Comparison of ENCODE assay signal across 8 cellular contexts in genomic region chr3:23915537-23916108, GRCh38. TPM values are rescaled to one million over a fixed set of nuclear protein-coding genes. Genes with fewer than 3 reads are reported as not detected.
DNase-seq lines count a peak whose midpoint lies in the region; ATAC-seq and TF ChIP-seq lines count a peak whose summit lies in the region.

No MANE protein-coding gene starts in this region.

- no peaks in the 10 kb centered on the region for H3K27me3 Mint-ChIP-seq in MCF 10A (ENCODE audit: insufficient read depth, unreplicated experiment)

- intact Hi-C loops in MCF 10A (cut with micrococcal nuclease), result loop anchor here (5.0 kb wide), 1 partner anchor 77 kb away; no protein-coding TSS in a partner anchor

- peak overlapping the region; percentile 76 for H3K27ac Mint-ChIP-seq in MCF 10A (ENCODE audit: low read depth, unreplicated experiment)

- DNase-seq in NB4 (ENCODE audit: low read depth) (peak; percentile 37), MCF 10A (ENCODE audit: unreplicated experiment) (no peak), mesendoderm (no peak), NCI-H2081 treated with DMSO at 0.1 percent for 48 hours (lab: John Stamatoyannopoulos, UW) (no peak)

- no peak for TF ChIP-seq POLR2A in NB4 (IDR thresholded peaks at IDR 0.05; ENCODE audit: extremely low read depth, insufficient read length)

- H2BK5ac ChIP-seq in mesendoderm (ENCODE audit: low read length), result no peak overlapping the region

- H4K8ac ChIP-seq in mesendoderm (ENCODE audit: low read depth, low read length), result no peak overlapping the region

- H3K36me3 ChIP-seq in ES-I3 (ENCODE audit: insufficient read depth, low read length), result peaks cover 22% of the 10 kb centered on the region
- peaks cover 6% of the 10 kb centered on the region for H3K36me3 ChIP-seq in mesendoderm (ENCODE audit: control insufficient read depth, insufficient read depth, low read length)

- H2AK5ac ChIP-seq in mesendoderm (ENCODE audit: low read length), result no peak overlapping the region

- no peak overlapping the region for H3K4ac ChIP-seq in mesendoderm (ENCODE audit: low read depth, low read length)

- no peak overlapping the region for H2BK120ac ChIP-seq in mesendoderm (ENCODE audit: low read depth, low read length)

- 100% methylated on average over 1 of the region's 7 CpGs for WGBS in mesendoderm (ENCODE audit: extremely low coverage, insufficient coverage, low lambda C conversion rate)

- H3K27me3 ChIP-seq in mesendoderm (ENCODE audit: insufficient read depth, low read length, poor library complexity), result no peaks in the 10 kb centered on the region

- no peak overlapping the region for H3K23ac ChIP-seq in mesendoderm (ENCODE audit: low read length)

- no peak for ATAC-seq in HG02759 (IDR thresholded peaks at IDR 0.05; ENCODE audit: unreplicated experiment)
- ATAC-seq in HG02885 (IDR thresholded peaks at IDR 0.05; ENCODE audit: poor library complexity, unreplicated experiment), result no peak
- ATAC-seq in HG02852 (IDR thresholded peaks at IDR 0.05; ENCODE audit: unreplicated experiment), result no peak

- no peak overlapping the region for H2BK15ac ChIP-seq in mesendoderm (replicated peaks; ENCODE audit: low read depth)

- H3K4me3 Mint-ChIP-seq in MCF 10A (ENCODE audit: unreplicated experiment), result peak overlapping the region; percentile 92

- H3K9ac ChIP-seq in ES-I3 (ENCODE audit: low read depth, low read length) (peak overlapping the region; percentile 85), mesendoderm (ENCODE audit: low read length) (peak overlapping the region; percentile 39)

- H3K4me1 Mint-ChIP-seq in MCF 10A (ENCODE audit: insufficient read depth, unreplicated experiment), result peaks cover 26% of the 10 kb centered on the region

- TF ChIP-seq CTCF in NB4 (IDR thresholded peaks at IDR 0.05; ENCODE audit: low read depth, low read length) (no peak), MCF 10A (IDR thresholded peaks at IDR 0.05; ENCODE audit: unreplicated experiment) (no peak)

- H3K18ac ChIP-seq in mesendoderm (ENCODE audit: low read length), result no peak overlapping the region

- H3K36me3 Mint-ChIP-seq in MCF 10A (ENCODE audit: insufficient read depth, unreplicated experiment), result peaks cover 51% of the 10 kb centered on the region

- H3K79me2 ChIP-seq in mesendoderm (ENCODE audit: control insufficient read depth, insufficient read depth, low read length), result peaks cover 28% of the 10 kb centered on the region

- no peaks in the 10 kb centered on the region for H3K9me3 ChIP-seq in ES-I3 (ENCODE audit: control insufficient read depth, insufficient read depth, low read length)

- peak overlapping the region; percentile 25 for H3K4me2 ChIP-seq in mesendoderm (ENCODE audit: low read length)

- H3K56ac ChIP-seq in mesendoderm (ENCODE audit: low read length), result peak overlapping the region; percentile 45

- no peak overlapping the region for H4K5ac ChIP-seq in mesendoderm (ENCODE audit: low read length)

- H3K4me1 ChIP-seq in ES-I3 (ENCODE audit: insufficient read depth, low read length) (peaks cover 7% of the 10 kb centered on the region), mesendoderm (ENCODE audit: control insufficient read depth, low read depth, low read length) (peaks cover 2% of the 10 kb centered on the region)

- POLR2A ChIA-PET in MCF 10A (lab: Yijun Ruan, JAX), result interaction anchor here (0.6 to 13.1 kb wide), 21 partner anchors 9 to 1060 kb away, joined by 3 to 234 read pairs (median 10); partner anchors contain the start of gene NR1D2

- CTCF ChIA-PET in MCF 10A (lab: Yijun Ruan, JAX), result interaction anchor here (1.1 to 1.5 kb wide), 3 partner anchors 9 to 31 kb away, joined by 3 to 4 read pairs (median 4); no protein-coding TSS in a partner anchor

- H3K79me1 ChIP-seq in mesendoderm (ENCODE audit: low read length), result peaks cover 6% of the 10 kb centered on the region

- no peak overlapping the region for H3K27ac ChIP-seq in mesendoderm (ENCODE audit: low read depth, low read length)

- H3K9me3 Mint-ChIP-seq in MCF 10A (ENCODE audit: unreplicated experiment), result no peaks in the 10 kb centered on the region

- peak overlapping the region; percentile 66 for H3K4me3 ChIP-seq in NB4 (ENCODE audit: low read depth, low read length)
- H3K4me3 ChIP-seq in mesendoderm (ENCODE audit: low read length), result no peak overlapping the region

- no TSS peak for BruUV-seq in MCF 10A (replicated peaks; lab: Mats Ljungman, UMichigan)

RNA-seq across cellular contexts. Expression of gene NKIRAS1, which starts 1.2 kb away (rescaled TPM):
- total RNA-seq in MCF 10A (2022), result 6.8 and 9.7 TPM in 2 replicates
- 3.7 TPM for polyA plus RNA-seq in mesendoderm (2013, experiment 1 of 2)
- 3.5 TPM for polyA plus RNA-seq in mesendoderm (2013, experiment 2 of 2)

RNA-seq across cellular contexts. Expression of gene RPL15, which starts 1.3 kb away (rescaled TPM):
- total RNA-seq in MCF 10A (2022), result 2,310 and 2,617 TPM in 2 replicates
- polyA plus RNA-seq in mesendoderm (2013, experiment 1 of 2), result 3,038 TPM
- 2,986 TPM for polyA plus RNA-seq in mesendoderm (2013, experiment 2 of 2)

RNA-seq across cellular contexts. Expression of gene NR1D2, which starts 29.5 kb away (rescaled TPM):
- total RNA-seq in MCF 10A (2022), result 19.4 and 21.9 TPM in 2 replicates
- polyA plus RNA-seq in mesendoderm (2013, experiment 1 of 2), result 6.5 TPM
- polyA plus RNA-seq in mesendoderm (2013, experiment 2 of 2), result 6.5 TPM
